9 cellular contexts compared by ENCODE assay signal in the genomic region with DNA sequence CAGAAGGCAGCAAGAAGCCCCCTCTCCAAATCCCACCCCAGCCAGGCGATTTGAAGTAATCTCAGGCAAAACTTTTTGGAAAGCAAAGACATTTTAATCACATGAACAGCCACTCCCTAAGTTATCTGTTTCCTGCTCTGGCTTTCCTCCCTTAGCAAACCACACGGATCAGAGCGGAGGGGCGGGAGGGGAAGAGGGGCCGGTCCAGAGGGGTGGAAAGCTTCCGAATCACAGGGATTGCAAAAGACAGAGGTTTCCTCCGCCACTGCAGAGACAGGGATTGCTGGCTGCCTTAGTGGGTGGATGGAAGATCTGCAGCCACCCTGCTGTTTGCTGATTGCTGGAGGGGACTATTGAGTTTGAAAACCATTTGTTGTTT. TPM values are rescaled to one million over a fixed set of nuclear protein-coding genes. Genes with fewer than 3 reads are reported as not detected.
DNase-seq lines count a peak whose midpoint lies in the region; ATAC-seq and TF ChIP-seq lines count a peak whose summit lies in the region.
"Had no signal": no experiment of that assay in that cellular context is flagged by ENCODE, and none has a peak within 500 bp of the region (broad histone marks: within the 10 kb centered on the region; RNA-seq: fewer than 3 reads in every experiment).

No MANE protein-coding gene starts in this region.

- H3K27ac ChIP-seq in coronary artery = peak overlapping the region in 1 of 2 donors; percentile 85
- H3K27ac ChIP-seq in left lung = peak overlapping the region; percentile 79 to 81
- peak overlapping the region in 2 of 4 donors; percentile 66 to 82 for H3K27ac ChIP-seq in tibial nerve

- 15 to 17% methylated on average over 6 to 7 of the region's 7 CpGs for WGBS in tibial nerve, 2 donors

- peak; percentile 99 for DNase-seq in Kasumi-1 (lab: John Stamatoyannopoulos, UW)
- DNase-seq in coronary artery (ENCODE audit: low spot score) = peak; percentile 81
- peak; percentile 17 to 49 for DNase-seq in left lung
- DNase-seq in tibial nerve (ENCODE audit: low spot score in 2 of 2) = peak; percentile 66 to 78
- no peak for DNase-seq in stimulated activated naive CD8-positive, alpha-beta T cell treated with anti-CD3 and anti-CD28 coated beads, Interleukin-15, Interleukin-2, amounts not matched to agents 100 U/mL and 50 U/mL, for 24 hours

- no peak for TF ChIP-seq POLR2A in tibial nerve (IDR thresholded peaks at IDR 0.05)

- H3K27me3 ChIP-seq in left lung = peaks cover 0 to 16% of the 10 kb centered on the region in 2 donors
- H3K27me3 ChIP-seq in tibial nerve = no peaks in the 10 kb centered on the region

- intact Hi-C loops in left lung (cut with DNase I) = loop anchor here in 1 of 2 donors (5.0 kb wide), 1 partner anchor 38 kb away; no protein-coding TSS in a partner anchor

- peak overlapping the region; percentile 34 for H3K4me3 ChIP-seq in coronary artery
- H3K4me3 ChIP-seq in left lung = no peak overlapping the region
- peak overlapping the region in 2 of 4 donors; percentile 4 to 34 for H3K4me3 ChIP-seq in tibial nerve

- TF ChIP-seq EP300 in tibial nerve (IDR thresholded peaks at IDR 0.05) = peak in 1 of 2 donors; percentile 65

- H3K4me1 ChIP-seq in left lung = peaks cover 71 to 88% of the 10 kb centered on the region in 2 donors
- peaks cover 0 to 96% (median 7%) of the 10 kb centered on the region in 4 donors for H3K4me1 ChIP-seq in tibial nerve

- peak; percentile 32 for ATAC-seq in left lung
- ATAC-seq in HG02885 (IDR thresholded peaks at IDR 0.05; ENCODE audit: poor library complexity, unreplicated experiment) = no peak
- no peak for ATAC-seq in stimulated activated naive CD8-positive, alpha-beta T cell treated with anti-CD3 and anti-CD28 coated beads, Interleukin-15, Interleukin-2, amounts not matched to agents 100 U/mL and 50 U/mL, for 24 hours
- no peak for ATAC-seq in HG03571 (IDR thresholded peaks at IDR 0.05; ENCODE audit: unreplicated experiment)
- no peak for ATAC-seq in GM18858 (IDR thresholded peaks at IDR 0.05; ENCODE audit: unreplicated experiment)
- ATAC-seq: activated CD4-positive, CD25-positive, alpha-beta regulatory T cell treated with anti-CD3 and anti-CD28 coated beads, Interleukin-2, amount 50 U/mL, for 24 hours had no signal

- H3K36me3 ChIP-seq in left lung (no peaks in the 10 kb centered on the region), tibial nerve (no peaks in the 10 kb centered on the region)

- TF ChIP-seq CTCF in coronary artery (IDR thresholded peaks at IDR 0.05) = no peak
- TF ChIP-seq CTCF in left lung (IDR thresholded peaks at IDR 0.05) = no peak
- no peak for TF ChIP-seq CTCF in tibial nerve (IDR thresholded peaks at IDR 0.05)

- H3K9me3 ChIP-seq in left lung (no peaks in the 10 kb centered on the region), tibial nerve (no peaks in the 10 kb centered on the region)

RNA-seq across cellular contexts. Expression of gene ZCCHC24, which starts 41.2 kb away (rescaled TPM):
- total RNA-seq in left lung (10 to 100 TPM; 31.2 to 42.4 TPM), tibial nerve (100 to 1,000 TPM; 122 to 165 (median 138) TPM)

RNA-seq across cellular contexts. Expression of gene PPIF, which starts 57.0 kb away (rescaled TPM):
- total RNA-seq in left lung = 10 to 100 TPM; 32.9 to 75.6 TPM
- 10 to 100 TPM; 16.6 to 36.0 (median 20.6) TPM for total RNA-seq in tibial nerve
